12 cellular contexts compared by ENCODE assay signal in the genomic region with DNA sequence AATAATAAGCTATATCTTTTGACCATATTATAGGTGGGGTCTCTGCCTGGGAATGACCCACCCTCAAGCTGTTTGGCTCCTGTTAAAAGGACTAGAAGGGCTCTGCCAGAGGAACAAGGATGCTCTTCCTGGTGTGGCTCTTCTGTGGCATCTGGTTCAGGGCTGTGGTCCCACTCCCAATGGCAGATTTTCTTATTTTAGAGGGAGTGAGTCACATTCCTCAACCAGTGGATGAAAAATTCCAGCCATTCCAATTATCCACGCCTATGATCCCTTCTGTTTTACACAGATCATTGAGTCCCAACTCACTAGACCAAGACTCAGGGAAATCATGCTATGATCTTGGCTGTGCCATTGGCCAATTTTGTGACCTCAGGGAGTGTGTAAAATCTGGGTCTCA.
A peak's percentile ranks its signal among the peaks of the same experiment; 100 is the strongest.
DNase-seq lines count a peak whose midpoint lies in the region; ATAC-seq and TF ChIP-seq lines count a peak whose summit lies in the region.
"Had no signal": no experiment of that assay in that cellular context is flagged by ENCODE, and none has a peak within 500 bp of the region (broad histone marks: within the 10 kb centered on the region; RNA-seq: fewer than 3 reads in every experiment).

No MANE protein-coding gene starts in this region.

- intact Hi-C loops in body of pancreas (cut with DNase I): no loop called here

- H3K9me3 ChIP-seq in HUES48 (ENCODE audit: control insufficient read depth, insufficient read depth, low read length) (no peaks in the 10 kb centered on the region), body of pancreas (no peaks in the 10 kb centered on the region), suprapubic skin (no peaks in the 10 kb centered on the region)

- no peak for TF ChIP-seq EP300 in suprapubic skin (IDR thresholded peaks at IDR 0.05)

- WGBS in body of pancreas, 2 donors: 47 to 64% methylated on average over 1 of the region's 1 CpG
- WGBS in suprapubic skin: 29% methylated on average over 1 of the region's 1 CpG

- H3K27me3 ChIP-seq in HUES48 (ENCODE audit: control insufficient read depth, insufficient read depth, low read length): no peaks in the 10 kb centered on the region
- no peaks in the 10 kb centered on the region for H3K27me3 ChIP-seq in body of pancreas
- no peaks in the 10 kb centered on the region for H3K27me3 ChIP-seq in suprapubic skin

- no peaks in the 10 kb centered on the region for H3K36me3 ChIP-seq in HUES48 (ENCODE audit: control insufficient read depth, insufficient read depth, low read length)
- H3K36me3 ChIP-seq in body of pancreas (replicated peaks in 1 of 2; ENCODE audit: insufficient read depth in 1 of 2, low read depth in 2 of 2): no peaks in the 10 kb centered on the region
- no peaks in the 10 kb centered on the region for H3K36me3 ChIP-seq in suprapubic skin

- TF ChIP-seq CTCF in body of pancreas (IDR thresholded peaks at IDR 0.05) (no peak), suprapubic skin (IDR thresholded peaks at IDR 0.05) (no peak)

- H3K4me3 ChIP-seq in HUES48 (ENCODE audit: low read depth, low read length): peak overlapping the region; percentile 30; the same call in 1 of the 2 replicates
- H3K4me3 ChIP-seq in body of pancreas: no peak overlapping the region
- H3K4me3 ChIP-seq in suprapubic skin: no peak overlapping the region

- peak overlapping the region; percentile 23; the same call in 1 of the 2 replicates for H3K9ac ChIP-seq in HUES48 (ENCODE audit: low read depth, low read length)

- H3K27ac ChIP-seq in HUES48 (ENCODE audit: low read depth, low read length) (peak overlapping the region; percentile 60), body of pancreas (peak overlapping the region; percentile 18 to 69 (median 44)), suprapubic skin (peak overlapping the region; percentile 76)

- peak; percentile 26 for ATAC-seq in body of pancreas
- no peak for ATAC-seq in GM18520 (IDR thresholded peaks at IDR 0.05; ENCODE audit: unreplicated experiment)
- ATAC-seq in HG03378 (IDR thresholded peaks at IDR 0.05; ENCODE audit: unreplicated experiment): no peak

- TF ChIP-seq POLR2A in body of pancreas (IDR thresholded peaks at IDR 0.05) (no peak), suprapubic skin (IDR thresholded peaks at IDR 0.05) (no peak)

- no peak for DNase-seq in body of pancreas
- peak; percentile 10 for DNase-seq in iPS-NIHi7 (ENCODE audit: extremely low spot score)
- no peak for DNase-seq in suprapubic skin (ENCODE audit: low spot score in 2 of 2)
- DNase-seq in activated CD4-positive, alpha-beta T cell treated with anti-CD3 and anti-CD28 coated beads for 1 hour: no peak
- no peak for DNase-seq in activated CD4-positive, alpha-beta T cell treated with anti-CD3 and anti-CD28 coated beads, Interleukin-2, amount 50 U/mL, for 1 hour
- DNase-seq: activated CD8-positive, alpha-beta memory T cell treated with anti-CD3 and anti-CD28 coated beads, Interleukin-2, amount 50 U/mL, for 4 hours; cerebellar nuclear complex; NCI-H510A treated with DMSO at 0.1 percent for 48 hours; T-helper 1 cell had no signal

- H3K4me1 ChIP-seq in HUES48 (ENCODE audit: control insufficient read depth, insufficient read depth, low read length) (peaks cover 15% of the 10 kb centered on the region), body of pancreas (peaks cover 14% of the 10 kb centered on the region), suprapubic skin (peaks cover 16% of the 10 kb centered on the region)
